8 cellular contexts compared by ENCODE assay signal in genomic region chrX:136780738-136781137, GRCh38. TPM values are rescaled to one million over a fixed set of nuclear protein-coding genes. Genes with fewer than 3 reads are reported as not detected.
DNase-seq lines count a peak whose midpoint lies in the region; ATAC-seq and TF ChIP-seq lines count a peak whose summit lies in the region.

TSS of gene ARHGEF6 (minus strand) at chrX:136780932. CDS start at chrX:136780882, 50 bp downstream.

- peaks cover 7% of the 10 kb centered on the region for H3K4me1 Mint-ChIP-seq in endodermal cell

- H3K4me1 ChIP-seq in A673 (ENCODE audit: insufficient read depth, low read length, poor library complexity, severe bottlenecking) (no peaks in the 10 kb centered on the region), OCI-LY3 (ENCODE audit: low read length) (peaks cover 39% of the 10 kb centered on the region), psoas muscle (no peaks in the 10 kb centered on the region), endodermal cell (ENCODE audit: control insufficient read depth, insufficient read depth, low read length) (no peaks in the 10 kb centered on the region)

- no peak within 1 kb of the TSS for H3K4me3 Mint-ChIP-seq in endodermal cell

- no peaks in the 10 kb centered on the region for H4K20me1 ChIP-seq in OCI-LY3 (ENCODE audit: insufficient read depth, low read length)

- H3K27me3 Mint-ChIP-seq in endodermal cell (ENCODE audit: insufficient read depth) = no peaks in the 10 kb centered on the region

- H3K9me3 Mint-ChIP-seq in endodermal cell = peaks cover 48% of the 10 kb centered on the region

- peak within 1 kb of the TSS; percentile 99 for H2AFZ ChIP-seq in OCI-LY3 (ENCODE audit: low read depth, low read length)

- no peak within 1 kb of the TSS for H3K27ac ChIP-seq in A673 (ENCODE audit: low read depth, low read length, poor library complexity, severe bottlenecking)
- no peak within 1 kb of the TSS for H3K27ac ChIP-seq in OCI-LY3 (ENCODE audit: low read length)
- H3K27ac ChIP-seq in coronary artery = peak within 1 kb of the TSS; percentile 54 to 78
- peak within 1 kb of the TSS; percentile 79 for H3K27ac ChIP-seq in psoas muscle
- no peak within 1 kb of the TSS for H3K27ac ChIP-seq in endodermal cell (ENCODE audit: low read depth, low read length)

- CTCF ChIA-PET in A673 (lab: Charles Lee) = no interaction called here

- no peaks in the 10 kb centered on the region for H3K79me2 ChIP-seq in OCI-LY3 (ENCODE audit: low read length)

- H3K9ac ChIP-seq in OCI-LY3 (ENCODE audit: low read length) = peak within 1 kb of the TSS; percentile 70
- no peak within 1 kb of the TSS for H3K9ac ChIP-seq in endodermal cell (ENCODE audit: extremely low read depth, low read length, poor library complexity, severe bottlenecking)

- peak within 1 kb of the TSS; percentile 85 for H3K4me2 ChIP-seq in OCI-LY3 (ENCODE audit: low read length)

- DNase-seq in A673 (ENCODE audit: low spot score) (no peak), coronary artery (ENCODE audit: low spot score) (no peak), psoas muscle (no peak), endodermal cell (no peak), COLO829 (ENCODE audit: low spot score) (no peak)

- BruUV-seq in A673 (replicated peaks; lab: Mats Ljungman, UMichigan) = no TSS peak

- POLR2A ChIA-PET in A673 (lab: Charles Lee; ENCODE audit: low non-redundant PET) = no interaction called here

- WGBS in psoas muscle, 3 donors = 0 to 24% (median 4%) methylated on average over 10 of the region's 10 CpGs
- 87 to 90% methylated on average over 6 to 10 of the region's 10 CpGs for WGBS in endodermal cell (ENCODE audit: insufficient coverage in 1 of 2, insufficient read length in 1 of 2), 2 experiments

- no peak for TF ChIP-seq CTCF in A673 (conservative IDR thresholded peaks at IDR 0.05; ENCODE audit: low read depth, low read length)
- no peak for TF ChIP-seq CTCF in OCI-LY3 (IDR thresholded peaks at IDR 0.05; ENCODE audit: low read depth, low read length)
- no peak for TF ChIP-seq CTCF in coronary artery (IDR thresholded peaks at IDR 0.05)
- no peak for TF ChIP-seq CTCF in psoas muscle (IDR thresholded peaks at IDR 0.05)
- TF ChIP-seq CTCF in endodermal cell (conservative IDR thresholded peaks at IDR 0.05) = no peak

- H3K9me3 ChIP-seq in A673 (ENCODE audit: low read depth, low read length, poor library complexity, severe bottlenecking) = no peaks in the 10 kb centered on the region
- no peaks in the 10 kb centered on the region for H3K9me3 ChIP-seq in OCI-LY3 (ENCODE audit: insufficient read depth, low read length)
- no peaks in the 10 kb centered on the region for H3K9me3 ChIP-seq in psoas muscle
- no peaks in the 10 kb centered on the region for H3K9me3 ChIP-seq in endodermal cell (ENCODE audit: control insufficient read depth, low read length)

- H3K27me3 ChIP-seq in A673 (replicated peaks; ENCODE audit: insufficient read depth, low read depth, low read length, poor library complexity) (no peaks in the 10 kb centered on the region), OCI-LY3 (ENCODE audit: low read depth, low read length) (no peaks in the 10 kb centered on the region), psoas muscle (ENCODE audit: insufficient read depth in 3 of 3, low read length in 2 of 3) (no peaks in the 10 kb centered on the region), endodermal cell (ENCODE audit: control insufficient read depth, insufficient read depth, low read length, poor library complexity, severe bottlenecking) (no peaks in the 10 kb centered on the region)

- H3K4me3 ChIP-seq in A673 (ENCODE audit: low read depth, low read length, poor library complexity, severe bottlenecking) (no peak within 1 kb of the TSS), OCI-LY3 (ENCODE audit: low read length) (peak within 1 kb of the TSS; percentile 82), coronary artery (peak within 1 kb of the TSS; percentile 34), psoas muscle (peak within 1 kb of the TSS; percentile 63), endodermal cell (ENCODE audit: low read length) (no peak within 1 kb of the TSS)

- intact Hi-C loops in A673 (cut with micrococcal nuclease; ENCODE audit: unreplicated experiment) = no loop called here
- intact Hi-C loops in psoas muscle (cut with DNase I) = loop anchor here in 1 of 2 donors (10.0 kb wide), 1 partner anchor 56 kb away; no protein-coding TSS in a partner anchor

- H3K36me3 ChIP-seq in A673 (ENCODE audit: insufficient read depth, low read length, poor library complexity, severe bottlenecking) = no peaks in the 10 kb centered on the region
- no peaks in the 10 kb centered on the region for H3K36me3 ChIP-seq in OCI-LY3 (replicated peaks; ENCODE audit: low read depth, low read length)
- no peaks in the 10 kb centered on the region for H3K36me3 ChIP-seq in psoas muscle (ENCODE audit: insufficient read depth in 1 of 2, low read depth in 1 of 2)
- no peaks in the 10 kb centered on the region for H3K36me3 ChIP-seq in endodermal cell (ENCODE audit: control insufficient read depth, insufficient read depth, low read length)

- peak; percentile 45 for ATAC-seq in GM19025 (IDR thresholded peaks at IDR 0.05; ENCODE audit: low read depth, unreplicated experiment)
- ATAC-seq in psoas muscle = peak; percentile 46 to 69 (median 48)
- ATAC-seq in GM19035 (IDR thresholded peaks at IDR 0.05; ENCODE audit: unreplicated experiment) = no peak

- no peak within 1 kb of the TSS for H3K27ac Mint-ChIP-seq in endodermal cell

- H3K36me3 Mint-ChIP-seq in endodermal cell (ENCODE audit: low read depth) = no peaks in the 10 kb centered on the region

RNA-seq across cellular contexts. Expression of gene ARHGEF6, which starts in this region (rescaled TPM):
- total RNA-seq in A673 (2021) = 11.4 and 16.3 TPM in 2 replicates
- total RNA-seq in psoas muscle = 10 to 100 TPM; 25.4 to 70.5 (median 53.8) TPM
- polyA plus RNA-seq in psoas muscle = 10 to 100 TPM; 11.4 to 22.5 (median 19.6) TPM
- 1 to 10 TPM; 1.8 to 2.7 TPM for total RNA-seq in endodermal cell
- 4.0 TPM for polyA plus RNA-seq in endodermal cell (2013, experiment 1 of 2)
- 3.8 TPM for polyA plus RNA-seq in endodermal cell (2013, experiment 2 of 2)

Comparison
In these comparisons a context has a peak if more than half of its experiments do, and no peak if none do; other contexts are left out.
1. H3K27ac ChIP-seq: peak in coronary artery (2 of 2) and psoas muscle (single experiment); none in A673 (single experiment), OCI-LY3 (single experiment) and endodermal cell (single experiment).
2. H3K4me3 ChIP-seq: peak in OCI-LY3 (single experiment), coronary artery (single experiment) and psoas muscle (single experiment); none in A673 (single experiment) and endodermal cell (single experiment).